8 cellular contexts compared by ENCODE assay signal in genomic region chr7:2821842-2822507, GRCh38. TPM values are rescaled to one million over a fixed set of nuclear protein-coding genes. Genes with fewer than 3 reads are reported as not detected.
DNase-seq lines count a peak whose midpoint lies in the region; ATAC-seq and TF ChIP-seq lines count a peak whose summit lies in the region.

No MANE protein-coding gene starts in this region.

- H3K4me1 ChIP-seq in vagina: peaks cover 75% of the 10 kb centered on the region
- no peaks in the 10 kb centered on the region for H3K4me1 ChIP-seq in CD8-positive, alpha-beta memory T cell (ENCODE audit: insufficient read depth, low read length)

- H3K4me3 Mint-ChIP-seq in CD8-positive, alpha-beta memory T cell: no peak overlapping the region

- H3K27me3 ChIP-seq in vagina: no peaks in the 10 kb centered on the region
- H3K27me3 ChIP-seq in CD8-positive, alpha-beta memory T cell (ENCODE audit: insufficient read depth, low read length, poor library complexity, severe bottlenecking): no peaks in the 10 kb centered on the region

- H3K27ac Mint-ChIP-seq in CD8-positive, alpha-beta memory T cell: no peak overlapping the region

- H3K9me3 ChIP-seq in vagina: no peaks in the 10 kb centered on the region
- no peaks in the 10 kb centered on the region for H3K9me3 ChIP-seq in CD8-positive, alpha-beta memory T cell (ENCODE audit: low read length)

- no peak for TF ChIP-seq POLR2A in vagina (IDR thresholded peaks at IDR 0.05)

- H3K4me3 ChIP-seq in vagina: no peak overlapping the region
- H3K4me3 ChIP-seq in CD8-positive, alpha-beta memory T cell (ENCODE audit: low read length): no peak overlapping the region

- peaks cover 0 to 5% (median 4%) of the 10 kb centered on the region in 3 donors for H3K36me3 Mint-ChIP-seq in CD8-positive, alpha-beta memory T cell

- H3K36me3 ChIP-seq in vagina: no peaks in the 10 kb centered on the region
- H3K36me3 ChIP-seq in CD8-positive, alpha-beta memory T cell (ENCODE audit: insufficient read depth, low read length): no peaks in the 10 kb centered on the region

- H3K27ac ChIP-seq in vagina: peak overlapping the region; percentile 68
- no peak overlapping the region for H3K27ac ChIP-seq in CD8-positive, alpha-beta memory T cell (ENCODE audit: low read depth, low read length)

- DNase-seq in A172 (ENCODE audit: low spot score) (peak; percentile 93), NAMALWA (ENCODE audit: low spot score) (peak; percentile 89), fibroblast of peridontal ligament (ENCODE audit: extremely low read depth) (peak; percentile 85), vagina (ENCODE audit: extremely low spot score in 2 of 2) (no peak), SHP77 (lab: John Stamatoyannopoulos, UW) (no peak)
- DNase-seq in CD8-positive, alpha-beta memory T cell: no peak

- intact Hi-C loops in vagina (cut with DNase I): no loop called here

- ATAC-seq in GM21526 (IDR thresholded peaks at IDR 0.05; ENCODE audit: low FRiP score, unreplicated experiment) (peak; percentile 55), HG03025 (IDR thresholded peaks at IDR 0.05; ENCODE audit: low FRiP score, unreplicated experiment) (no peak)

- H3K27me3 Mint-ChIP-seq in CD8-positive, alpha-beta memory T cell: no peaks in the 10 kb centered on the region

- TF ChIP-seq CTCF in vagina (IDR thresholded peaks at IDR 0.05): no peak

- POLR2A ChIA-PET in CD8-positive, alpha-beta memory T cell (lab: Charles Lee): no interaction called here

- peaks cover 34 to 56% (median 41%) of the 10 kb centered on the region in 3 donors for H3K4me1 Mint-ChIP-seq in CD8-positive, alpha-beta memory T cell

- no peaks in the 10 kb centered on the region for H3K9me3 Mint-ChIP-seq in CD8-positive, alpha-beta memory T cell

- CTCF ChIA-PET in CD8-positive, alpha-beta memory T cell (lab: Charles Lee): no interaction called here

RNA-seq across cellular contexts. Expression of gene GNA12, which starts 22.1 kb away (rescaled TPM):
- total RNA-seq in A172 (2014; rRNA removed; shearing (Covaris generic)): 16.4 and 22.4 TPM in 2 replicates
- 29.5 TPM for total RNA-seq in vagina
- 10 to 100 TPM; 20.6 to 21.2 TPM for total RNA-seq in CD8-positive, alpha-beta memory T cell
- 11.2 TPM for polyA plus RNA-seq in CD8-positive, alpha-beta memory T cell

Comparison
In these comparisons a context has a peak if more than half of its experiments do, and no peak if none do; other contexts are left out.
1. DNase-seq: peak in A172 (single experiment), NAMALWA (single experiment) and fibroblast of peridontal ligament (single experiment); none in vagina (0 of 2), CD8-positive, alpha-beta memory T cell (0 of 5) and SHP77 (0 of 2).